ENCODE assay signal across 11 cellular contexts in genomic region chr1:160438320-160438918, GRCh38. TPM values are rescaled to one million over a fixed set of nuclear protein-coding genes. Genes with fewer than 3 reads are reported as not detected.
DNase-seq lines count a peak whose midpoint lies in the region; ATAC-seq and TF ChIP-seq lines count a peak whose summit lies in the region.
"Had no signal": no experiment of that assay in that cellular context is flagged by ENCODE, and none has a peak within 500 bp of the region (broad histone marks: within the 10 kb centered on the region; RNA-seq: fewer than 3 reads in every experiment).

No MANE protein-coding gene starts in this region.

- H3K4me2 ChIP-seq in DOHH2 (ENCODE audit: low read length): peak overlapping the region; percentile 56

- CTCF ChIA-PET in activated CD8-positive, alpha-beta T cell treated with anti-CD3 and anti-CD28 coated beads, Interleukin-2, amount 10 ng/mL, durations not matched to agents 7 days and 5 days (lab: Charles Lee): interaction anchor here (1.6 kb wide), 1 partner anchor 9 kb away, joined by 5 read pairs; no protein-coding TSS in a partner anchor

- peaks cover 5% of the 10 kb centered on the region for H3K36me3 Mint-ChIP-seq in activated CD8-positive, alpha-beta T cell treated with anti-CD3 and anti-CD28 coated beads, Interleukin-2, amount 10 ng/mL, durations not matched to agents 7 days and 5 days (ENCODE audit: low read depth)
- H3K36me3 Mint-ChIP-seq in naive B cell (peaks cover 4 to 17% of the 10 kb centered on the region in 2 donors), osteocyte (ENCODE audit: unreplicated experiment) (no peaks in the 10 kb centered on the region)

- TF ChIP-seq CTCF in DOHH2 (IDR thresholded peaks at IDR 0.05; ENCODE audit: low read depth, low read length, poor library complexity, severe bottlenecking) (no peak), osteocyte (IDR thresholded peaks at IDR 0.05) (no peak)

- ATAC-seq in HG02840 (IDR thresholded peaks at IDR 0.05; ENCODE audit: low FRiP score, unreplicated experiment) (peak; percentile 12), naive B cell (ENCODE audit: low read depth in 2 of 2) (no peak)
- ATAC-seq in activated CD8-positive, alpha-beta T cell treated with anti-CD3 and anti-CD28 coated beads, Interleukin-2, amount 10 ng/mL, durations not matched to agents 7 days and 5 days: peak; percentile 23

- DNase-seq in activated CD8-positive, alpha-beta T cell treated with anti-CD3 and anti-CD28 coated beads, Interleukin-2, amount 10 ng/mL, durations not matched to agents 7 days and 5 days: no peak
- no peak for DNase-seq in naive B cell
- DNase-seq in NCI-H146 treated with DMSO at 0.1 percent for 48 hours (lab: John Stamatoyannopoulos, UW; ENCODE audit: unreplicated experiment): no peak
- DNase-seq in CD1c-positive myeloid dendritic cell (ENCODE audit: extremely low spot score): no peak
- no peak for DNase-seq in DMS53 treated with DMSO at 0.1 percent for 48 hours (lab: John Stamatoyannopoulos, UW; ENCODE audit: unreplicated experiment)
- DNase-seq in osteocyte (ENCODE audit: extremely low spot score, unreplicated experiment): no peak
- DNase-seq: activated effector memory CD4-positive, alpha-beta T cell treated with Interleukin-2 at 50 U/mL for 16 hours; DMS79 had no signal

- peaks cover 3% of the 10 kb centered on the region for H3K9me3 Mint-ChIP-seq in activated CD8-positive, alpha-beta T cell treated with anti-CD3 and anti-CD28 coated beads, Interleukin-2, amount 10 ng/mL, durations not matched to agents 7 days and 5 days (ENCODE audit: insufficient read depth)
- H3K9me3 Mint-ChIP-seq in naive B cell (peaks cover 0 to 20% (median 5%) of the 10 kb centered on the region in 7 donors), osteocyte (ENCODE audit: unreplicated experiment) (no peaks in the 10 kb centered on the region)

- POLR2A ChIA-PET in activated CD8-positive, alpha-beta T cell treated with anti-CD3 and anti-CD28 coated beads, Interleukin-2, amount 10 ng/mL, durations not matched to agents 7 days and 5 days (lab: Charles Lee): interaction anchor here (0.9 kb wide), 1 partner anchor 21 kb away, joined by 3 read pairs; no protein-coding TSS in a partner anchor

- H3K27ac ChIP-seq in DOHH2 (ENCODE audit: low read depth, low read length): no peak overlapping the region

- no peaks in the 10 kb centered on the region; the same call in 1 of the 2 replicates for H3K36me3 ChIP-seq in DOHH2 (ENCODE audit: control insufficient read depth, low read length)

- peak overlapping the region; percentile 78 for H3K4me3 Mint-ChIP-seq in activated CD8-positive, alpha-beta T cell treated with anti-CD3 and anti-CD28 coated beads, Interleukin-2, amount 10 ng/mL, durations not matched to agents 7 days and 5 days
- H3K4me3 Mint-ChIP-seq in naive B cell (peak overlapping the region; percentile 27 to 87 (median 82)), osteocyte (ENCODE audit: unreplicated experiment) (no peak overlapping the region)

- peaks cover 7% of the 10 kb centered on the region; the same call in 1 of the 2 replicates for H3K9me3 ChIP-seq in DOHH2 (ENCODE audit: control insufficient read depth, insufficient read depth, low read length)

- H3F3A ChIP-seq in DOHH2 (ENCODE audit: control insufficient read depth, insufficient read depth): peaks cover 9% of the 10 kb centered on the region; the same call in 1 of the 2 replicates

- H3K4me1 ChIP-seq in DOHH2 (ENCODE audit: control insufficient read depth, low read length): peaks cover 47% of the 10 kb centered on the region

- H3K4me1 Mint-ChIP-seq in activated CD8-positive, alpha-beta T cell treated with anti-CD3 and anti-CD28 coated beads, Interleukin-2, amount 10 ng/mL, durations not matched to agents 7 days and 5 days (ENCODE audit: low read depth): peaks cover 37% of the 10 kb centered on the region
- H3K4me1 Mint-ChIP-seq in naive B cell (peaks cover 35 to 58% (median 52%) of the 10 kb centered on the region in 3 donors), osteocyte (ENCODE audit: unreplicated experiment) (no peaks in the 10 kb centered on the region)

- no peaks in the 10 kb centered on the region for H3K9me2 ChIP-seq in DOHH2 (replicated peaks; ENCODE audit: control insufficient read depth, low read length)

- H3K79me2 ChIP-seq in DOHH2 (ENCODE audit: control insufficient read depth, low read length): no peaks in the 10 kb centered on the region

- no peaks in the 10 kb centered on the region for H3K27me3 ChIP-seq in DOHH2 (ENCODE audit: control insufficient read depth, low read length)

- H3K27me3 Mint-ChIP-seq in activated CD8-positive, alpha-beta T cell treated with anti-CD3 and anti-CD28 coated beads, Interleukin-2, amount 10 ng/mL, durations not matched to agents 7 days and 5 days (ENCODE audit: low read depth): no peaks in the 10 kb centered on the region
- H3K27me3 Mint-ChIP-seq in naive B cell: no peaks in the 10 kb centered on the region
- H3K27me3 Mint-ChIP-seq in osteocyte (ENCODE audit: unreplicated experiment): peaks cover 56% of the 10 kb centered on the region

- no peaks in the 10 kb centered on the region for H4K20me1 ChIP-seq in DOHH2 (ENCODE audit: control insufficient read depth, insufficient read depth, low read depth, low read length)

- H3K27ac Mint-ChIP-seq in activated CD8-positive, alpha-beta T cell treated with anti-CD3 and anti-CD28 coated beads, Interleukin-2, amount 10 ng/mL, durations not matched to agents 7 days and 5 days: peak overlapping the region; percentile 96
- H3K27ac Mint-ChIP-seq in naive B cell: peak overlapping the region; percentile 90 to 98 (median 96)
- no peak overlapping the region for H3K27ac Mint-ChIP-seq in osteocyte (ENCODE audit: unreplicated experiment)

- peak overlapping the region; percentile 38 for H3K4me3 ChIP-seq in DOHH2 (ENCODE audit: low read length)

RNA-seq across cellular contexts. Expression of gene VANGL2, which starts 38.1 kb away (rescaled TPM):
- total RNA-seq in activated CD8-positive, alpha-beta T cell treated with anti-CD3 and anti-CD28 coated beads, Interleukin-2, amount 10 ng/mL, durations not matched to agents 7 days and 5 days: not detected
- polyA plus RNA-seq in naive B cell (ENCODE audit: low read depth in 6 of 6): under 1 TPM in 5 of 6 donors, not detected in 1; 0.05 to 0.19 (median 0.08) TPM
- 16.4 and 17.7 TPM in 2 replicates for total RNA-seq in osteocyte
- total RNA-seq: endothelial cell of umbilical vein had no signal

Comparison
In these comparisons a context has a peak if more than half of its experiments do, and no peak if none do; other contexts are left out.
1. ATAC-seq: peak in HG02840 (single experiment) and activated CD8-positive, alpha-beta T cell treated with anti-CD3 and anti-CD28 coated beads, Interleukin-2, amount 10 ng/mL, durations not matched to agents 7 days and 5 days (single experiment); none in naive B cell (0 of 2).
2. RNA of gene VANGL2, which starts 38.1 kb away (total RNA-seq): 16.4 to 17.7 TPM in osteocyte; not detected in activated CD8-positive, alpha-beta T cell treated with anti-CD3 and anti-CD28 coated beads, Interleukin-2, amount 10 ng/mL, durations not matched to agents 7 days and 5 days; every median in the first group is over 10 times any median in the second.